Comparison of ENCODE assay signal across 20 cellular contexts in the genomic region with DNA sequence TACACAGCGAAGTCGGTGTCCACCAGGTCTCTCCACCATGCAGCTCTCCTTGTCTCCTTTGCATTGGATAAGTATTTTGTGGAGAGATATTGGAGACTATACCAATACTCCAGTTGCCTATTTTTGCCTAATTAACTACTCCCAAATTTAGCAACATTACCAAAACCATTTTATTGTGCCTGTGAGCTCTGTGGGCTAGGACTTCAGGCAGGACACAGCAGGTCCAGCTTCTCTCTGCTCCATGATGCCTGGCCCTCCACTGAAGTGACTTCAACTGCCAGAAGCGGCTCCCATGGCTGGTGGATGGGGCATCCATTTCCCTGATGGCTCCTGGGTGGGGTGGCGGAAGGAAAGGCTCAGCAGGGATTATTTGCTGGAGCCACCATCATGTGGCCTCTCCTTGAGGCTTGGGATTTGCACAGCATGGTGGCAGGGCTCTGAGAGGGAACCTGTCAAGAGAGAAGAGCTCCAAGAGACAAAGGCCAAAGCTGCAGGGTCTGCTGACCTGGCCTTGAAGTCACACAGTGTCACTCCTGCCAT. TPM values are rescaled to one million over a fixed set of nuclear protein-coding genes. Genes with fewer than 3 reads are reported as not detected.
DNase-seq lines count a peak whose midpoint lies in the region; FAIRE-seq and TF ChIP-seq lines count a peak whose summit lies in the region.
"Had no signal": no experiment of that assay in that cellular context is flagged by ENCODE, and none has a peak within 500 bp of the region (broad histone marks: within the 10 kb centered on the region; RNA-seq: fewer than 3 reads in every experiment).

No MANE protein-coding gene starts in this region.

- H3K79me1 ChIP-seq in H1 (ENCODE audit: low read depth, low read length), result no peaks in the 10 kb centered on the region

- 0 out of 2 replicates have a peak overlapping the region, but pooled peaks have one; percentile 27 for H2BK12ac ChIP-seq in H1 (ENCODE audit: low read depth, low read length)

- H3K18ac ChIP-seq in H1 (ENCODE audit: extremely low read depth, low read length), result no peak overlapping the region

- no peak overlapping the region for H2AK5ac ChIP-seq in H1 (ENCODE audit: low read depth, low read length)

- CTCF ChIA-PET in HEK293T (lab: Yijun Ruan, JAX), result no interaction called here
- CTCF ChIA-PET in H1 (lab: Charles Lee; ENCODE audit: partially characterized antibody), result no interaction called here

- no peak for TF ChIP-seq RAD21 in H1 (IDR thresholded peaks at IDR 0.05 in 1 of 2, conservative IDR thresholded peaks at IDR 0.05 in 1 of 2; ENCODE audit: low read depth in 2 of 2, low read length in 2 of 2)

- H3K27ac ChIP-seq in H1 (ENCODE audit: low read depth, low read length), result no peak overlapping the region; the same call in 1 of the 2 replicates
- H3K27ac ChIP-seq: C4-2B had no signal

- H3K14ac ChIP-seq in H1 (ENCODE audit: insufficient read length), result no peak overlapping the region

- no peak for TF ChIP-seq CTCF in H1 (IDR thresholded peaks at IDR 0.05; ENCODE audit: control extremely low read depth in 1 of 3, insufficient read depth in 1 of 3, low read depth in 1 of 3, low read length in 3 of 3)
- no peak for TF ChIP-seq CTCF in nephron progenitor cell (IDR thresholded peaks at IDR 0.05)

- H4K20me1 ChIP-seq in H1 (replicated peaks in 1 of 2; ENCODE audit: control insufficient read depth in 1 of 2, insufficient read depth in 2 of 2, low read length in 2 of 2), result peaks cover 0 to 1% of the 10 kb centered on the region in 2 experiments

- H3K4me1 ChIP-seq in H1 (replicated peaks in 1 of 4; ENCODE audit: control insufficient read depth in 3 of 4, insufficient read depth in 4 of 4, low read length in 3 of 4), result no peaks in the 10 kb centered on the region

- H3K9me3 Mint-ChIP-seq in nephron progenitor cell, result no peaks in the 10 kb centered on the region
- H3K9me3 Mint-ChIP-seq: CD4-positive, alpha-beta memory T cell had no signal

- H3K36me3 Mint-ChIP-seq in nephron progenitor cell (ENCODE audit: low read depth), result no peaks in the 10 kb centered on the region

- no peak overlapping the region for H2BK20ac ChIP-seq in H1 (ENCODE audit: low read length)

- H3K23me2 ChIP-seq in H1 (ENCODE audit: low read depth, low read length), result no peaks in the 10 kb centered on the region

- no peak overlapping the region for H2BK15ac ChIP-seq in H1 (ENCODE audit: low read length)

- H3K4me3 ChIP-seq in H1 (ENCODE audit: extremely low read depth in 1 of 4, insufficient read depth in 2 of 4, low read depth in 3 of 4, low read length in 4 of 4), result no peak overlapping the region

- FAIRE-seq in H1 (lab: Jason Lieb, UNC), result no peak
- FAIRE-seq: D721Med, G401.6 had no signal

- no peak overlapping the region for H2AFZ ChIP-seq in H1 (ENCODE audit: low read length)

- no peak overlapping the region for H3K9ac ChIP-seq in H1 (replicated peaks in 1 of 4; ENCODE audit: extremely low read depth in 1 of 4, low read depth in 3 of 4, low read length in 3 of 4)

- intact Hi-C loops in posterior vena cava (cut with DNase I), result no loop called here

- H3K4me3 Mint-ChIP-seq in nephron progenitor cell, result no peak overlapping the region
- H3K4me3 Mint-ChIP-seq: CD4-positive, alpha-beta memory T cell had no signal

- H4K91ac ChIP-seq in H1 (replicated peaks; ENCODE audit: insufficient read length, low read length), result no peak overlapping the region

- no peak overlapping the region for H2BK120ac ChIP-seq in H1 (replicated peaks; ENCODE audit: low read depth, low read length)

- H3K27ac Mint-ChIP-seq in nephron progenitor cell, result no peak overlapping the region
- H3K27ac Mint-ChIP-seq: CD4-positive, alpha-beta memory T cell had no signal

- no peak for TF ChIP-seq POLR2A in H1 (IDR thresholded peaks at IDR 0.05; ENCODE audit: control extremely low read depth in 1 of 2, low read depth in 2 of 2, low read length in 2 of 2)

- no peak overlapping the region for H3K4me2 ChIP-seq in H1 (ENCODE audit: insufficient read depth in 1 of 2, low read depth in 2 of 2, low read length in 2 of 2)

- no peak overlapping the region for H3K4ac ChIP-seq in H1 (replicated peaks; ENCODE audit: insufficient read length, low read depth, low read length)

- no peaks in the 10 kb centered on the region for H3K36me3 ChIP-seq in H1 (ENCODE audit: control insufficient read depth in 2 of 4, insufficient read depth in 4 of 4, low read length in 3 of 4)

- H3K79me2 ChIP-seq in H1 (ENCODE audit: control insufficient read depth in 1 of 2, insufficient read depth in 2 of 2, low read length in 2 of 2), result no peaks in the 10 kb centered on the region

- DNase-seq in GM03348 (ENCODE audit: low spot score) (peak; percentile 2), HEK293T (ENCODE audit: extremely low spot score) (peak; percentile 7), H1 (ENCODE audit: low read depth in 1 of 2, low spot score in 2 of 2) (no peak), posterior vena cava (ENCODE audit: low spot score) (peak; percentile 48), nephron progenitor cell (no peak), NCI-H748 (lab: John Stamatoyannopoulos, UW; ENCODE audit: unreplicated experiment) (no peak)
- DNase-seq in stimulated activated CD4-positive, alpha-beta T cell treated with anti-CD3 and anti-CD28 coated beads, Interleukin-4, amount 100 ng/mL, for 24 hours, result no peak
- DNase-seq: 8988T; ACHN; CD4-positive, alpha-beta memory T cell; DMS153; DMS79 treated with DMSO at 0.1 percent for 48 hours; EL; GOT3; HCEC 1CT; IMR-90; KG1 had no signal

- no peak overlapping the region for H3K56ac ChIP-seq in H1 (replicated peaks; ENCODE audit: insufficient read length, low read depth, low read length)

- H4K5ac ChIP-seq in H1 (ENCODE audit: insufficient read length, low read depth, low read length), result no peak overlapping the region

- H3K9me3 ChIP-seq in H1 (ENCODE audit: insufficient read depth in 2 of 2, low read depth in 1 of 2, low read length in 1 of 2), result no peaks in the 10 kb centered on the region

- peaks cover 5% of the 10 kb centered on the region for H3K4me1 Mint-ChIP-seq in nephron progenitor cell

- no peak overlapping the region for H2BK5ac ChIP-seq in H1 (ENCODE audit: low read depth, low read length)

- WGBS in H1 (ENCODE audit: extremely low coverage in 1 of 2, insufficient coverage in 1 of 2, insufficient read length in 1 of 2, insufficient replicate concordance in 2 of 2, low coverage in 1 of 2, low lambda C conversion rate in 2 of 2, missing lambda C conversion rate in 1 of 2), 2 experiments, result 94% methylated on average over 4 of the region's 4 CpGs; no CpG with 5 or more reads in 1 of the 2 experiments

- H3K27me3 ChIP-seq in H1 (replicated peaks in 1 of 4; ENCODE audit: control insufficient read depth in 3 of 4, extremely low read depth in 1 of 4, insufficient read depth in 3 of 4, low read length in 3 of 4), result no peaks in the 10 kb centered on the region; a peak in 1 of 7 replicates

- TF ChIP-seq EP300 in H1 (IDR thresholded peaks at IDR 0.05; ENCODE audit: borderline replicate concordance in 1 of 2, low read depth in 2 of 2, low read length in 2 of 2), result no peak

- POLR2A ChIA-PET in HEK293T (lab: Yijun Ruan, JAX), result no interaction called here
- POLR2A ChIA-PET in H1 (lab: Charles Lee; ENCODE audit: partially characterized antibody), result interaction anchor here (1.2 to 2.3 kb wide), 2 partner anchors 12 to 35 kb away, joined by 3 to 9 read pairs; no protein-coding TSS in a partner anchor

- H3K27me3 Mint-ChIP-seq in nephron progenitor cell (ENCODE audit: low read depth, poor library complexity), result peaks cover 6% of the 10 kb centered on the region

- no peak overlapping the region for H3K23ac ChIP-seq in H1 (ENCODE audit: insufficient read length)

- H4K8ac ChIP-seq in H1 (ENCODE audit: extremely low read depth, insufficient read depth, low read length), result no peak overlapping the region; the same call in 1 of the 2 replicates

TF ChIP-seq in HEK293T, 16 proteins besides CTCF, POLR2A, EP300 and RAD21 (continues in another document):
- TF ChIP-seq ELF4 (IDR thresholded peaks at IDR 0.05) (no peak), NFRKB (IDR thresholded peaks at IDR 0.05) (no peak), TARDBP (IDR thresholded peaks at IDR 0.05) (no peak), FOXA1 (IDR thresholded peaks at IDR 0.05) (no peak)

TF ChIP-seq in H1, 55 proteins besides CTCF, POLR2A, EP300 and RAD21 (continues in another document):
- TF ChIP-seq BACH1 (IDR thresholded peaks at IDR 0.05; ENCODE audit: low read length) (no peak), SP2 (IDR thresholded peaks at IDR 0.05; ENCODE audit: low read length) (no peak), CTBP2 (IDR thresholded peaks at IDR 0.05; ENCODE audit: borderline replicate concordance, insufficient read depth, insufficient read length, low read length) (no peak), RFX5 (IDR thresholded peaks at IDR 0.05; ENCODE audit: borderline replicate concordance, low read depth, low read length) (no peak), SRF (IDR thresholded peaks at IDR 0.05; ENCODE audit: low read depth, low read length) (no peak), YY1 (IDR thresholded peaks at IDR 0.05; ENCODE audit: low read depth, low read length) (no peak)
- TF ChIP-seq, protein P1, sequence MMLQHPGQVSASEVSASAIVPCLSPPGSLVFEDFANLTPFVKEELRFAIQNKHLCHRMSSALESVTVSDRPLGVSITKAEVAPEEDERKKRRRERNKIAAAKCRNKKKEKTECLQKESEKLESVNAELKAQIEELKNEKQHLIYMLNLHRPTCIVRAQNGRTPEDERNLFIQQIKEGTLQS (IDR thresholded peaks at IDR 0.05; ENCODE audit: insufficient read depth, low read depth, low read length), result no peak

RNA-seq across cellular contexts. Expression of a gene that starts 36.9 kb away (rescaled TPM):
- 95.8 and 101 TPM in 2 replicates for total RNA-seq in H1 (2021; fragmentation: NEBNext Ultra II Directional; extraction: Animal tissue kit (Norgen Biotek cat#: 25700))
- 20.9 and 28.1 TPM in 2 replicates for polyA plus RNA-seq in H1 (2011; rRNA removed)
- 28.5 TPM for polyA plus RNA-seq in H1 (2011; cell fraction: cytosol; rRNA removed)
- 32.3 TPM for polyA plus RNA-seq in H1 (2011; cell fraction: nucleus; rRNA removed)
- 38.2 to 61.7 TPM (median 47.8 TPM) in 4 replicates for polyA plus RNA-seq in H1 (2012, experiment 1 of 2)
- 8.1 TPM for polyA plus RNA-seq in H1 (2012, experiment 2 of 2)
- 33.8 TPM for polyA plus RNA-seq in H1 (2013, experiment 1 of 2)
- polyA plus RNA-seq in H1 (2013, experiment 2 of 2), result 35.8 TPM
- polyA minus RNA-seq in H1 (2011; rRNA and poly(A)+ RNA removed), result 84.6 and 115 TPM in 2 replicates
- 21.4 TPM for polyA minus RNA-seq in H1 (2011; cell fraction: cytosol; rRNA and poly(A)+ RNA removed)
- polyA minus RNA-seq in H1 (2011; cell fraction: nucleus; rRNA and poly(A)+ RNA removed), result 25.4 TPM
- 100 to 1,000 TPM; 138 to 141 TPM for total RNA-seq in posterior vena cava

RNA-seq across cellular contexts. Expression of a gene that starts 48.3 kb away (rescaled TPM):
- total RNA-seq in H1 (2021; fragmentation: NEBNext Ultra II Directional; extraction: Animal tissue kit (Norgen Biotek cat#: 25700)), result 21.9 and 22.8 TPM in 2 replicates
- 12.4 and 17.7 TPM in 2 replicates for polyA plus RNA-seq in H1 (2011; rRNA removed)
- 16.1 TPM for polyA plus RNA-seq in H1 (2011; cell fraction: cytosol; rRNA removed)
- polyA plus RNA-seq in H1 (2011; cell fraction: nucleus; rRNA removed), result 29.8 TPM
- 10.6 to 14.5 TPM (median 13.2 TPM) in 4 replicates for polyA plus RNA-seq in H1 (2012, experiment 1 of 2)
- 12.1 TPM for polyA plus RNA-seq in H1 (2012, experiment 2 of 2)
- 13.9 TPM for polyA plus RNA-seq in H1 (2013, experiment 1 of 2)
- 12.0 TPM for polyA plus RNA-seq in H1 (2013, experiment 2 of 2)
- polyA minus RNA-seq in H1 (2011; rRNA and poly(A)+ RNA removed), result 7.1 and 10.5 TPM in 2 replicates
- 9.5 TPM for polyA minus RNA-seq in H1 (2011; cell fraction: cytosol; rRNA and poly(A)+ RNA removed)
- polyA minus RNA-seq in H1 (2011; cell fraction: nucleus; rRNA and poly(A)+ RNA removed), result 7.6 TPM
- total RNA-seq in posterior vena cava, result 10 to 100 TPM; 39.4 to 55.8 TPM

Comparison
In these comparisons a context has a peak if more than half of its experiments do, and no peak if none do; other contexts are left out.
1. DNase-seq: peak in GM03348 (single experiment), HEK293T (single experiment) and posterior vena cava (single experiment); none in H1 (0 of 2), stimulated activated CD4-positive, alpha-beta T cell treated with anti-CD3 and anti-CD28 coated beads, Interleukin-4, amount 100 ng/mL, for 24 hours (single experiment), nephron progenitor cell (single experiment) and NCI-H748 (single experiment).